Comparison of ENCODE assay signal across 27 cellular contexts in the genomic region with DNA sequence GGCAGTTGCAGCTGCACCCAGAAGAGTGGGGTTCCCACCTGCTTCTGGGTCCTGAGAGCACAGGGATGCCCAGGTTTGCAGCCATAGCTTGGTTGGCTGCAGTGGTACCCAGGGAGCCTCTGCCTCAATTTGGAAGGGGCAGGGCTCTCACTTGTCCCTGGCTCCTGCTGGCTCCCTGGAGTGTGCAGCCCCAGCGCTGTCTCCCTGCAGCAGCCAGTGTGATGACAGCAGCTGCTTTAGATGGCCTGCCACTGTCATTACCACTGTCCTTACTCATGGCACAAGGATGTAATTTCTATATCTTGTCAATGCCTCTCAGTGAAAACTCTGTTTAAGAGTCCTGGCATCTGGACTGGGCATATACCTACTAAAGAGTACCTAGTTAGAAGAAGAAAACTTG.
"Had no signal": no experiment of that assay in that cellular context is flagged by ENCODE, and none has a peak within 500 bp of the region (broad histone marks: within the 10 kb centered on the region; RNA-seq: fewer than 3 reads in every experiment).

No MANE protein-coding gene starts in this region.

- H3K4me3 ChIP-seq: heart left ventricle, left ventricle myocardium inferior, lung, neural progenitor cell, ovary, suprapubic skin, thoracic aorta, tibial artery, upper lobe of right lung had no signal

- ATAC-seq: heart left ventricle; natural killer cell; sciatic nerve; stimulated activated naive B cell treated with anti-CD40 and anti-IgM and Interleukin-4, amounts not matched to agents 10 μg/mL and 1 μg/mL and 100 μg/mL, for 72 hours; upper lobe of right lung had no signal

- H3K9ac ChIP-seq: neural progenitor cell had no signal

- H3K4me1 ChIP-seq: heart left ventricle, left ventricle myocardium inferior, neural progenitor cell, suprapubic skin, tibial artery, upper lobe of right lung had no signal

- H3K36me3 Mint-ChIP-seq: immature natural killer cell, natural killer cell, neural progenitor cell had no signal

- H3K4me2 ChIP-seq: neural progenitor cell had no signal

- H3K27me3 Mint-ChIP-seq: progenitor cell of endocrine pancreas had no signal

- H3K27ac ChIP-seq: heart left ventricle, left ventricle myocardium inferior, neural progenitor cell, ovary, suprapubic skin, thoracic aorta, tibial artery, upper lobe of right lung had no signal

- H3K36me3 ChIP-seq: heart left ventricle, left ventricle myocardium inferior, neural progenitor cell, ovary, suprapubic skin, thoracic aorta, tibial artery, upper lobe of right lung had no signal

- H3K27ac Mint-ChIP-seq: immature natural killer cell; mesothelial cell of epicardium; naive B cell; natural killer cell; nephron progenitor cell; neural progenitor cell; progenitor cell of endocrine pancreas; stimulated activated naive B cell treated with anti-CD40 and anti-IgM and Interleukin-4, amounts not matched to agents 10 μg/mL and 1 μg/mL and 100 μg/mL, for 72 hours; stimulated activated naive CD8-positive, alpha-beta T cell treated with anti-CD3 and anti-CD28 coated beads, Interleukin-15, Interleukin-2, amounts not matched to agents 100 ng/mL and 50 ng/mL, for 24 hours had no signal

- H2AFZ ChIP-seq: neural progenitor cell had no signal

- H3K9me3 Mint-ChIP-seq: natural killer cell had no signal

- H3K9me3 ChIP-seq: ovary, suprapubic skin, thoracic aorta, tibial artery, upper lobe of right lung had no signal

- DNase-seq: heart left ventricle; hypothalamus; immature natural killer cell; kidney; left ventricle myocardium inferior; mesendoderm; naive B cell; natural killer cell; nephron progenitor cell; ovary; small intestine; stimulated activated CD4-positive, alpha-beta T cell treated with anti-CD3 and anti-CD28 coated beads, Interleukin-1b, Interleukin-23, amount 100 ng/mL, for 48 hours; stimulated activated CD4-positive, alpha-beta T cell treated with anti-CD3 and anti-CD28 coated beads, Interleukin-2, amount 100 ng/mL, for 48 hours; stimulated activated CD4-positive, alpha-beta T cell treated with anti-CD3 and anti-CD28 coated beads, Interleukin-4, amount 100 ng/mL, for 4 hours; stimulated activated CD8-positive, alpha-beta memory T cell treated with anti-CD3 and anti-CD28 coated beads, Interleukin-4, amount 100 ng/mL, for 48 hours; stimulated activated naive B cell treated with anti-CD40 and anti-IgM and Interleukin-4, amounts not matched to agents 10 μg/mL and 1 μg/mL and 100 μg/mL, for 72 hours; tibial artery; trophoblast cell; upper lobe of right lung had no signal

- H3K4me1 Mint-ChIP-seq: immature natural killer cell; naive B cell; natural killer cell; neural progenitor cell; stimulated activated naive B cell treated with anti-CD40 and anti-IgM and Interleukin-4, amounts not matched to agents 10 μg/mL and 1 μg/mL and 100 μg/mL, for 72 hours had no signal

- H3K4me3 Mint-ChIP-seq: immature natural killer cell; mesothelial cell of epicardium; naive B cell; natural killer cell; nephron progenitor cell; neural progenitor cell; stimulated activated naive B cell treated with anti-CD40 and anti-IgM and Interleukin-4, amounts not matched to agents 10 μg/mL and 1 μg/mL and 100 μg/mL, for 72 hours; stimulated activated naive CD8-positive, alpha-beta T cell treated with anti-CD3 and anti-CD28 coated beads, Interleukin-15, Interleukin-2, amounts not matched to agents 100 ng/mL and 50 ng/mL, for 24 hours had no signal

- H3K27me3 ChIP-seq: heart left ventricle, neural progenitor cell, ovary, suprapubic skin, tibial artery, upper lobe of right lung had no signal
